In genomic region chr1:167288390-167289062, GRCh38 we compare ENCODE assay signal across 18 cellular contexts.
DNase-seq lines count a peak whose midpoint lies in the region; ATAC-seq and TF ChIP-seq lines count a peak whose summit lies in the region.
"Had no signal": no experiment of that assay in that cellular context is flagged by ENCODE, and none has a peak within 500 bp of the region (broad histone marks: within the 10 kb centered on the region; RNA-seq: fewer than 3 reads in every experiment).

No MANE protein-coding gene starts in this region.

- no peak for ATAC-seq in stimulated activated naive CD8-positive, alpha-beta T cell treated with anti-CD3 and anti-CD28 coated beads, Interleukin-15, amount 100 ng/mL, for 72 hours
- ATAC-seq in aorta (ENCODE audit: low FRiP score) (no peak), GM18519 (IDR thresholded peaks at IDR 0.05; ENCODE audit: low FRiP score, unreplicated experiment) (no peak)

- H3K4me1 Mint-ChIP-seq in stimulated activated naive CD8-positive, alpha-beta T cell treated with anti-CD3 and anti-CD28 coated beads, Interleukin-15, amount 100 ng/mL, for 72 hours: no peaks in the 10 kb centered on the region

- H3K27me3 ChIP-seq in adrenal gland (no peaks in the 10 kb centered on the region), liver (ENCODE audit: control insufficient read depth in 4 of 4, insufficient read depth in 4 of 4, low read length in 3 of 4) (no peaks in the 10 kb centered on the region), aorta (ENCODE audit: control insufficient read depth in 1 of 2, insufficient read depth in 2 of 2, low read length in 1 of 2) (no peaks in the 10 kb centered on the region)
- H3K27me3 ChIP-seq: MG63 had no signal

- peaks cover 0 to 8% of the 10 kb centered on the region in 2 donors for H3K9me3 Mint-ChIP-seq in stimulated activated naive CD8-positive, alpha-beta T cell treated with anti-CD3 and anti-CD28 coated beads, Interleukin-15, amount 100 ng/mL, for 72 hours
- H3K9me3 Mint-ChIP-seq: CD4-positive, alpha-beta T cell had no signal

- 61 to 73% (median 65%) methylated on average over 3 of the region's 3 CpGs for WGBS in adrenal gland, 4 donors
- WGBS in liver: 52% methylated on average over 3 of the region's 3 CpGs
- 89 to 90% methylated on average over 3 of the region's 3 CpGs for WGBS in aorta, 2 donors

- TF ChIP-seq POLR2A in adrenal gland (IDR thresholded peaks at IDR 0.05): no peak

- no peak overlapping the region for H3K27ac Mint-ChIP-seq in stimulated activated naive CD8-positive, alpha-beta T cell treated with anti-CD3 and anti-CD28 coated beads, Interleukin-15, amount 100 ng/mL, for 72 hours
- H3K27ac Mint-ChIP-seq: CD4-positive, alpha-beta T cell had no signal

- CTCF ChIA-PET in HEK293 (lab: Yijun Ruan, JAX): interaction anchor here (0.6 kb wide), 1 partner anchor 15 kb away, joined by 4 read pairs; no protein-coding TSS in a partner anchor

- no peaks in the 10 kb centered on the region for H3K27me3 Mint-ChIP-seq in stimulated activated naive CD8-positive, alpha-beta T cell treated with anti-CD3 and anti-CD28 coated beads, Interleukin-15, amount 100 ng/mL, for 72 hours
- H3K27me3 Mint-ChIP-seq: CD4-positive, alpha-beta T cell had no signal

- H3K4me3 Mint-ChIP-seq in stimulated activated naive CD8-positive, alpha-beta T cell treated with anti-CD3 and anti-CD28 coated beads, Interleukin-15, amount 100 ng/mL, for 72 hours: no peak overlapping the region
- H3K4me3 Mint-ChIP-seq: CD4-positive, alpha-beta T cell; H9 had no signal

- H3K36me3 ChIP-seq in HEK293 (ENCODE audit: control insufficient read depth in 2 of 2, insufficient read depth in 1 of 2, low read length in 2 of 2) (no peaks in the 10 kb centered on the region), adrenal gland (replicated peaks in 1 of 2) (no peaks in the 10 kb centered on the region), liver (ENCODE audit: control insufficient read depth in 4 of 4, insufficient read depth in 3 of 4, low read depth in 1 of 4, low read length in 3 of 4) (no peaks in the 10 kb centered on the region), aorta (ENCODE audit: control insufficient read depth in 1 of 2, insufficient read depth in 2 of 2, low read length in 1 of 2) (no peaks in the 10 kb centered on the region)
- H3K36me3 ChIP-seq: MG63 had no signal

- H3K4me3 ChIP-seq in HEK293 (ENCODE audit: low read depth, low read length): no peak overlapping the region
- no peak overlapping the region for H3K4me3 ChIP-seq in adrenal gland
- H3K4me3 ChIP-seq in liver (ENCODE audit: low read depth in 1 of 3, low read length in 3 of 3): no peak overlapping the region
- no peak overlapping the region for H3K4me3 ChIP-seq in aorta (ENCODE audit: low read length in 2 of 2)
- H3K4me3 ChIP-seq: MG63 had no signal

- H3K9ac ChIP-seq in liver (ENCODE audit: low read depth in 1 of 2, low read length in 2 of 2): no peak overlapping the region

- H3K4me1 ChIP-seq in HEK293 (ENCODE audit: control insufficient read depth, insufficient read depth, low read length) (peaks cover 2% of the 10 kb centered on the region), adrenal gland (replicated peaks in 1 of 2) (peaks cover 45 to 65% of the 10 kb centered on the region in 2 donors), liver (ENCODE audit: control insufficient read depth in 4 of 4, insufficient read depth in 4 of 4, low read length in 3 of 4) (peaks cover 10 to 19% (median 13%) of the 10 kb centered on the region in 4 donors), aorta (ENCODE audit: control insufficient read depth in 1 of 2, insufficient read depth in 2 of 2, low read length in 2 of 2) (peaks cover 2 to 3% of the 10 kb centered on the region in 2 donors)

- POLR2A ChIA-PET in HEK293 (lab: Yijun Ruan, JAX): no interaction called here

- peak; percentile 19 for DNase-seq in ACHN
- no peak for DNase-seq in adrenal gland
- no peak for DNase-seq in stimulated activated naive CD8-positive, alpha-beta T cell treated with anti-CD3 and anti-CD28 coated beads, Interleukin-15, amount 100 ng/mL, for 72 hours
- no peak for DNase-seq in stimulated activated CD4-positive, alpha-beta T cell treated with anti-CD3 and anti-CD28 coated beads, Interleukin-4, amount 100 ng/mL, for 4 hours
- DNase-seq in aorta: no peak
- DNase-seq: CD4-positive, alpha-beta T cell; DND-41; GF-D8; H9; MG63; NCI-H1105; NCI-H1694 treated with DMSO at 0.1 percent for 48 hours; NCI-H446 treated with DMSO at 0.1 percent for 48 hours; NCI-H774; SHP77 treated with DMSO at 0.1 percent for 48 hours had no signal

- intact Hi-C loops in adrenal gland (cut with DNase I): no loop called here
- intact Hi-C loops in aorta (cut with DNase I): no loop called here

- H3K9me3 ChIP-seq in HEK293 (ENCODE audit: control insufficient read depth, insufficient read depth, low read depth, low read length) (no peaks in the 10 kb centered on the region), adrenal gland (replicated peaks in 1 of 3) (no peaks in the 10 kb centered on the region), liver (ENCODE audit: control insufficient read depth in 4 of 4, low read length in 3 of 4) (no peaks in the 10 kb centered on the region), aorta (ENCODE audit: control insufficient read depth, low read length) (no peaks in the 10 kb centered on the region)
- H3K9me3 ChIP-seq: MG63 had no signal

- TF ChIP-seq RAD21 in liver (IDR thresholded peaks at IDR 0.05): peak in 1 of 2 donors; percentile 17

- in situ Hi-C loops in ACHN (cut with HindIII; ENCODE audit: low pct_ligation_motif_present, low pct_unique_long_range_greater_than_20kb, low sequenced_read_pairs): no loop called here

- no peak for TF ChIP-seq CTCF in HEK293 (tag by site-specific recombination; IDR thresholded peaks at IDR 0.05)
- no peak for TF ChIP-seq CTCF in adrenal gland (IDR thresholded peaks at IDR 0.05)
- no peak for TF ChIP-seq CTCF in liver (IDR thresholded peaks at IDR 0.05; ENCODE audit: low read depth, low read length, missing input control)

- H3K27ac ChIP-seq in HEK293 (ENCODE audit: extremely low read depth, low read depth, low read length): no peak overlapping the region
- H3K27ac ChIP-seq in adrenal gland: peak overlapping the region in 4 of 5 donors; percentile 8 to 39 (median 26)
- H3K27ac ChIP-seq in liver (ENCODE audit: low read depth in 1 of 2, low read length in 2 of 2): no peak overlapping the region
- H3K27ac ChIP-seq in aorta (ENCODE audit: low read depth in 1 of 2, low read length in 2 of 2): no peak overlapping the region

TF ChIP-seq in HEK293, 187 proteins besides CTCF, POLR2A, EP300 and RAD21:
- TF ChIP-seq ZNF768 (tag by site-specific recombination; IDR thresholded peaks at IDR 0.05) (no peak), PRDM6 (tag by site-specific recombination; IDR thresholded peaks at IDR 0.05) (peak; percentile 54; the same call in 1 of the 2 replicates)

TF ChIP-seq in liver, 16 proteins besides CTCF, POLR2A, EP300 and RAD21:
- TF ChIP-seq EGR1 (IDR thresholded peaks at IDR 0.05; ENCODE audit: low read depth in 2 of 2): no peak
- no peak for TF ChIP-seq NR2F2 (IDR thresholded peaks at IDR 0.05)
- no peak for TF ChIP-seq JUND (IDR thresholded peaks at IDR 0.05)
- no peak for TF ChIP-seq FOXA1 (IDR thresholded peaks at IDR 0.05)
- TF ChIP-seq ATF3 (IDR thresholded peaks at IDR 0.05): no peak
- peak; percentile 19 to 39 for TF ChIP-seq RXRA (IDR thresholded peaks at IDR 0.05)
- no peak for TF ChIP-seq FOXA2 (IDR thresholded peaks at IDR 0.05)
- TF ChIP-seq MAX (IDR thresholded peaks at IDR 0.05): no peak
- no peak for TF ChIP-seq HNF4G (IDR thresholded peaks at IDR 0.05)
- TF ChIP-seq YY1 (IDR thresholded peaks at IDR 0.05): no peak
- TF ChIP-seq SP1 (IDR thresholded peaks at IDR 0.05): no peak
- TF ChIP-seq HNF4A (conservative IDR thresholded peaks at IDR 0.05): peak; percentile 37 to 39
- no peak for TF ChIP-seq ZBTB33 (IDR thresholded peaks at IDR 0.05)
- TF ChIP-seq TAF1 (conservative IDR thresholded peaks at IDR 0.05): no peak
TF ChIP-seq in liver: peak in this region for 2.

Comparison
In these comparisons a context has a peak if more than half of its experiments do, and no peak if none do; other contexts are left out.
1. H3K27ac ChIP-seq: peak in adrenal gland (4 of 5); none in HEK293 (single experiment), liver (0 of 2) and aorta (0 of 2).